ENCODE assay signal across 30 cellular contexts in genomic region chrY:3007967-3008366, GRCh38.
"Had no signal": no experiment of that assay in that cellular context is flagged by ENCODE, and none has a peak within 500 bp of the region (broad histone marks: within the 10 kb centered on the region; RNA-seq: fewer than 3 reads in every experiment).

No MANE protein-coding gene starts in this region.

- H3K4me3 Mint-ChIP-seq: activated CD4-positive, alpha-beta memory T cell treated with anti-CD3 and anti-CD28 coated beads, Interleukin-2, amount 10 ng/mL, durations not matched to agents 7 days and 5 days; activated CD4-positive, alpha-beta T cell treated with anti-CD3 and anti-CD28 coated beads, Interleukin-2, amount 10 ng/mL, durations not matched to agents 7 days and 5 days; activated naive CD4-positive, alpha-beta T cell treated with anti-CD3 and anti-CD28 coated beads, Interleukin-2, amount 10 ng/mL, durations not matched to agents 7 days and 5 days; activated naive CD8-positive, alpha-beta T cell treated with anti-CD3 and anti-CD28 coated beads, Interleukin-2, amount 10 ng/mL, durations not matched to agents 7 days and 5 days; activated T-cell treated with anti-CD3 and anti-CD28 coated beads, Interleukin-2, amount 50 U/mL, for 24 hours; activated T-cell treated with anti-CD3 and anti-CD28 coated beads, Interleukin-2, amount 50 U/mL, for 72 hours; T-helper 17 cell; T-helper 2 cell treated with Interferon-gamma antibody and Interleukin-4, amounts not matched to agents 5 μg/mL and 100 μg/mL, for 36 hours; WTC11 had no signal

- H3K27ac Mint-ChIP-seq: activated CD4-positive, alpha-beta memory T cell treated with anti-CD3 and anti-CD28 coated beads, Interleukin-2, amount 10 ng/mL, durations not matched to agents 7 days and 5 days; activated CD4-positive, alpha-beta T cell treated with anti-CD3 and anti-CD28 coated beads, Interleukin-2, amount 10 ng/mL, durations not matched to agents 7 days and 5 days; activated naive CD4-positive, alpha-beta T cell treated with anti-CD3 and anti-CD28 coated beads, Interleukin-2, amount 10 ng/mL, durations not matched to agents 7 days and 5 days; activated naive CD4-positive, alpha-beta T cell treated with anti-CD3 and anti-CD28 coated beads, Interleukin-2, amount 50 U/mL, for 72 hours; activated naive CD8-positive, alpha-beta T cell treated with anti-CD3 and anti-CD28 coated beads, Interleukin-2, amount 10 ng/mL, durations not matched to agents 7 days and 5 days; activated T-cell treated with anti-CD3 and anti-CD28 coated beads, Interleukin-2, amount 50 U/mL, for 24 hours; activated T-cell treated with anti-CD3 and anti-CD28 coated beads, Interleukin-2, amount 50 U/mL, for 72 hours; T-helper 17 cell; T-helper 2 cell treated with Interferon-gamma antibody and Interleukin-4, amounts not matched to agents 5 μg/mL and 100 μg/mL, for 36 hours; WTC11 had no signal

- H3K27me3 Mint-ChIP-seq: activated CD4-positive, alpha-beta memory T cell treated with anti-CD3 and anti-CD28 coated beads, Interleukin-2, amount 10 ng/mL, durations not matched to agents 7 days and 5 days; activated CD4-positive, alpha-beta T cell treated with anti-CD3 and anti-CD28 coated beads, Interleukin-2, amount 10 ng/mL, durations not matched to agents 7 days and 5 days; activated naive CD4-positive, alpha-beta T cell treated with anti-CD3 and anti-CD28 coated beads, Interleukin-2, amount 10 ng/mL, durations not matched to agents 7 days and 5 days; activated naive CD8-positive, alpha-beta T cell treated with anti-CD3 and anti-CD28 coated beads, Interleukin-2, amount 10 ng/mL, durations not matched to agents 7 days and 5 days; activated T-cell treated with anti-CD3 and anti-CD28 coated beads, Interleukin-2, amount 50 U/mL, for 24 hours; T-helper 17 cell had no signal

- FAIRE-seq: astrocyte, bronchial epithelial cell, colon, endometrium, frontal cortex had no signal

- DNase-seq: activated CD4-positive, alpha-beta memory T cell treated with anti-CD3 and anti-CD28 coated beads, Interleukin-2, amount 10 ng/mL, durations not matched to agents 7 days and 5 days; activated CD4-positive, alpha-beta T cell treated with anti-CD3 and anti-CD28 coated beads for 1 hour; activated CD4-positive, alpha-beta T cell treated with anti-CD3 and anti-CD28 coated beads for 4 hours; activated CD4-positive, alpha-beta T cell treated with anti-CD3 and anti-CD28 coated beads, Interleukin-2, amount 10 ng/mL, durations not matched to agents 7 days and 5 days; activated CD4-positive, alpha-beta T cell treated with anti-CD3 and anti-CD28 coated beads, Interleukin-2, amount 50 U/mL, for 4 hours; activated CD8-positive, alpha-beta memory T cell treated with anti-CD3 and anti-CD28 coated beads, Interleukin-2, amount 50 U/mL, for 48 hours; activated gamma-delta T cell; activated naive CD4-positive, alpha-beta T cell; activated naive CD4-positive, alpha-beta T cell treated with anti-CD3 and anti-CD28 coated beads, Interleukin-2, amount 10 ng/mL, durations not matched to agents 7 days and 5 days; activated naive CD8-positive, alpha-beta T cell treated with anti-CD3 and anti-CD28 coated beads, Interleukin-2, amount 10 ng/mL, durations not matched to agents 7 days and 5 days; activated T-cell treated with anti-CD3 and anti-CD28 coated beads for 4 hours; activated T-cell treated with anti-CD3 and anti-CD28 coated beads, Interleukin-2, amount 50 U/mL, for 24 hours; activated T-cell treated with anti-CD3 and anti-CD28 coated beads, Interleukin-2, amount 50 U/mL, for 72 hours; anterior cingulate cortex; brain microvascular endothelial cell; cortex of kidney; dermis blood vessel endothelial cell; effector CD4-positive, alpha-beta T cell; foreskin fibroblast; head of caudate nucleus; T-helper 1 cell; T-helper 17 cell had no signal

- H3K9me3 Mint-ChIP-seq: activated CD4-positive, alpha-beta memory T cell treated with anti-CD3 and anti-CD28 coated beads, Interleukin-2, amount 10 ng/mL, durations not matched to agents 7 days and 5 days; activated CD4-positive, alpha-beta T cell treated with anti-CD3 and anti-CD28 coated beads, Interleukin-2, amount 10 ng/mL, durations not matched to agents 7 days and 5 days; activated naive CD4-positive, alpha-beta T cell treated with anti-CD3 and anti-CD28 coated beads, Interleukin-2, amount 10 ng/mL, durations not matched to agents 7 days and 5 days; activated naive CD4-positive, alpha-beta T cell treated with anti-CD3 and anti-CD28 coated beads, Interleukin-2, amount 50 U/mL, for 72 hours; activated naive CD8-positive, alpha-beta T cell treated with anti-CD3 and anti-CD28 coated beads, Interleukin-2, amount 10 ng/mL, durations not matched to agents 7 days and 5 days; activated T-cell treated with anti-CD3 and anti-CD28 coated beads, Interleukin-2, amount 50 U/mL, for 24 hours; activated T-cell treated with anti-CD3 and anti-CD28 coated beads, Interleukin-2, amount 50 U/mL, for 72 hours; T-helper 2 cell treated with Interferon-gamma antibody and Interleukin-4, amounts not matched to agents 5 μg/mL and 100 μg/mL, for 36 hours had no signal

- H3K27ac ChIP-seq: brain microvascular endothelial cell had no signal

- H3K36me3 ChIP-seq: brain microvascular endothelial cell had no signal

- H3K27me3 ChIP-seq: brain microvascular endothelial cell had no signal

- H3K36me3 Mint-ChIP-seq: WTC11 had no signal
